Comparison of ENCODE assay signal across 26 cellular contexts in the genomic region with DNA sequence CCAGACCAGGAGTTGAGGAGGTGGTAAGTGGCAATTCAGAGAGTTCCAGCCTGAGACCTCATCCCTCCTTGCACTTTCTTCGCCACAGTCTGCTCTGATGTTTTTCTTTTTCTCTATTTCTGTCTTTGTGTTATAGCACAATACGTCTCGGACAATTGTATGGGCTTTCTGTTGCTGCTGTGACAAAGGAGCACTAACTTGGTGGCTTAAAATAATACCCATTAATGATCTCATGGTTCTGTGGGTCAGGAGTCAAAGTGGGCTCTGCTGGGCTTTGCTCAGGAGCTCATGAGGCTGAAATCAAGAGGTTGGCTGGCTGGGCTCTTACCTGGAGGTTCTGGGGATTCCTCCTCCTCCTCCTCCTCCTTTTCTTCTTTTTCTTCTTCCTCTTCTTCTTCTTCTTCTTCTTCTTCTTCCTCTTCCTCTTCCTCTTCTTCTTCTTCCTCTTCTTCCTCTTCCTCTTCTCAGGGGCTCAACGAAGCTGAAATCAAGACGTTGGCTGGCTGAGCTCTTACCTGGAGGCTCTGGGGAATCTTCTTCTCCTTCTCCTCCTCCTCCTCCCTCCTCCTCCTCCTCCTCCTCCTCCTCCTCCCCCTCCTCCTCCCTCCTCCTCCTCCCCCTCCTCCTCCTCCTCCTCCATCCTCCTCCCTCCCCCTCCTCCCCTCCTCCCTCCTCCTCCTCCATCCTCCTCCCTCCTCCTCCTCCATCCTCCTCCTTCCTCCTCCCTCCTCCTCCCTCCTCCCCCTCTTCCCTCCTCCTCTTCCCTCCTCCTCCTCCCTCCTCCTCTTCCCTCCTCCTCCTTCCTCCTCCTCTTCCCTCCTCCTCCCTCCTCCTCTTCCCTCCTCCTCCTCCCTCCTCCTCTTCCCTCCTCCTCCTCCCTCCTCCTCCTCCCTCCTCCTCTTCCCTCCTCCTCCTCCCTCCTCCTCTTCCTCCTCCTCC.
DNase-seq lines count a peak whose midpoint lies in the region; ATAC-seq, FAIRE-seq and TF ChIP-seq lines count a peak whose summit lies in the region.
"Had no signal": no experiment of that assay in that cellular context is flagged by ENCODE, and none has a peak within 500 bp of the region (broad histone marks: within the 10 kb centered on the region; RNA-seq: fewer than 3 reads in every experiment).

No MANE protein-coding gene starts in this region.

- no peaks in the 10 kb centered on the region for H3K9me2 ChIP-seq in Karpas-422 (replicated peaks; ENCODE audit: insufficient read depth, low read length)

- no peak for TF ChIP-seq CTCF in HepG2 (CRISPR knock-in tag; IDR thresholded peaks at IDR 0.05)
- no peak for TF ChIP-seq CTCF in right lobe of liver (IDR thresholded peaks at IDR 0.05)
- TF ChIP-seq CTCF in HEK293 (tag by site-specific recombination; IDR thresholded peaks at IDR 0.05), result no peak

- BruUV-seq in HepG2 (replicated peaks; lab: Mats Ljungman, UMichigan), result no TSS peak

- no peaks in the 10 kb centered on the region for H3K79me2 ChIP-seq in HepG2 (ENCODE audit: insufficient read depth, low read length)
- no peaks in the 10 kb centered on the region for H3K79me2 ChIP-seq in Karpas-422 (ENCODE audit: low read length)

- H3K9me3 ChIP-seq in HepG2 (ENCODE audit: low read length) (no peaks in the 10 kb centered on the region), right lobe of liver (no peaks in the 10 kb centered on the region), HEK293 (ENCODE audit: control insufficient read depth, insufficient read depth, low read depth, low read length) (no peaks in the 10 kb centered on the region), Karpas-422 (ENCODE audit: low read length) (no peaks in the 10 kb centered on the region)
- H3K9me3 ChIP-seq: BE2C, BLaER1 had no signal

- no peak for TF ChIP-seq RAD21 in HepG2 (CRISPR knock-in tag; IDR thresholded peaks at IDR 0.05)

- TF ChIP-seq EP300 in HepG2 (IDR thresholded peaks at IDR 0.05; ENCODE audit: low read depth in 2 of 2, low read length in 2 of 2) (no peak), HepG2 (CRISPR knock-in tag; IDR thresholded peaks at IDR 0.05; ENCODE audit: borderline replicate concordance) (no peak)

- FAIRE-seq in HepG2 (lab: Jason Lieb, UNC), result no peak
- FAIRE-seq: A204.1, GM12891, GM19239 had no signal

- H3K36me3 ChIP-seq in HepG2 (replicated peaks in 1 of 2; ENCODE audit: control insufficient read depth in 1 of 2, insufficient read depth in 2 of 2, low read length in 2 of 2), result no peaks in the 10 kb centered on the region
- no peaks in the 10 kb centered on the region for H3K36me3 ChIP-seq in right lobe of liver
- no peaks in the 10 kb centered on the region for H3K36me3 ChIP-seq in HEK293 (ENCODE audit: control insufficient read depth in 2 of 2, insufficient read depth in 1 of 2, low read length in 2 of 2)
- no peaks in the 10 kb centered on the region for H3K36me3 ChIP-seq in Karpas-422 (ENCODE audit: insufficient read depth, low read length)
- H3K36me3 ChIP-seq: BE2C, BLaER1 had no signal

- peaks cover 15% of the 10 kb centered on the region for H3K4me1 Mint-ChIP-seq in central memory CD8-positive, alpha-beta T cell
- H3K4me1 Mint-ChIP-seq: CD14-positive monocyte; CD4-positive, alpha-beta memory T cell; CD4-positive, CD25-positive, alpha-beta regulatory T cell had no signal

- H2AFZ ChIP-seq in HepG2 (ENCODE audit: low read length) (no peak overlapping the region), Karpas-422 (ENCODE audit: low read length) (no peak overlapping the region)

- POLR2A ChIA-PET in HepG2 (lab: Yijun Ruan, JAX) (no interaction called here), HEK293 (lab: Yijun Ruan, JAX) (no interaction called here)

- H3K4me3 Mint-ChIP-seq in central memory CD8-positive, alpha-beta T cell, result no peak overlapping the region
- H3K4me3 Mint-ChIP-seq: CD14-positive monocyte; CD4-positive, alpha-beta memory T cell; CD4-positive, CD25-positive, alpha-beta regulatory T cell; CD8-positive, alpha-beta memory T cell had no signal

- no peak for TF ChIP-seq POLR2A in HepG2 (IDR thresholded peaks at IDR 0.05; ENCODE audit: insufficient read depth in 1 of 2, low read depth in 2 of 2, low read length in 2 of 2)
- no peak for TF ChIP-seq POLR2A in right lobe of liver (IDR thresholded peaks at IDR 0.05)

- H3K27me3 Mint-ChIP-seq in central memory CD8-positive, alpha-beta T cell, result peaks cover 28% of the 10 kb centered on the region

- H3K4me2 ChIP-seq in HepG2 (ENCODE audit: low read depth, low read length) (no peak overlapping the region), Karpas-422 (ENCODE audit: low read depth, low read length, poor library complexity, severe bottlenecking) (no peak overlapping the region)
- H3K4me2 ChIP-seq: BLaER1 had no signal

- peaks cover 12% of the 10 kb centered on the region for H3K4me1 ChIP-seq in HepG2 (ENCODE audit: insufficient read depth, low read length)
- H3K4me1 ChIP-seq in right lobe of liver, result no peaks in the 10 kb centered on the region
- peaks cover 4% of the 10 kb centered on the region; the same call in 1 of the 2 replicates for H3K4me1 ChIP-seq in HEK293 (ENCODE audit: control insufficient read depth, insufficient read depth, low read length)
- H3K4me1 ChIP-seq in Karpas-422 (ENCODE audit: low read length), result no peaks in the 10 kb centered on the region
- H3K4me1 ChIP-seq: BE2C, BLaER1 had no signal

- H3K9ac ChIP-seq in HepG2 (ENCODE audit: insufficient read depth, low read depth, low read length) (no peak overlapping the region), Karpas-422 (ENCODE audit: low read length) (no peak overlapping the region)
- H3K9ac ChIP-seq: BLaER1 had no signal

- CTCF ChIA-PET in HepG2 (lab: Yijun Ruan, JAX; ENCODE audit: low intra/inter-chr PET ratio, low total read pairs), result no interaction called here
- CTCF ChIA-PET in HEK293 (lab: Yijun Ruan, JAX), result interaction anchor here (0.6 kb wide), 1 partner anchor 105 kb away, joined by 3 read pairs; no protein-coding TSS in a partner anchor

- peaks cover 3% of the 10 kb centered on the region for H3K36me3 Mint-ChIP-seq in central memory CD8-positive, alpha-beta T cell (ENCODE audit: insufficient read depth)
- H3K36me3 Mint-ChIP-seq: CD14-positive monocyte; CD4-positive, alpha-beta memory T cell; CD4-positive, CD25-positive, alpha-beta regulatory T cell; CD8-positive, alpha-beta memory T cell had no signal

- intact Hi-C loops in HepG2 (cut with micrococcal nuclease; ENCODE audit: unreplicated experiment), result no loop called here
- intact Hi-C loops in right lobe of liver (cut with DNase I), result no loop called here

- no peak overlapping the region for H3K4me3 ChIP-seq in HepG2 (replicated peaks in 1 of 3; ENCODE audit: insufficient read depth in 1 of 3, low read depth in 2 of 3, low read length in 3 of 3)
- H3K4me3 ChIP-seq in right lobe of liver, result no peak overlapping the region
- no peak overlapping the region for H3K4me3 ChIP-seq in HEK293 (ENCODE audit: low read depth, low read length)
- no peak overlapping the region for H3K4me3 ChIP-seq in Karpas-422 (ENCODE audit: low read length)
- H3K4me3 ChIP-seq: BLaER1 had no signal

- H4K20me1 ChIP-seq in HepG2 (ENCODE audit: insufficient read depth, low read length) (no peaks in the 10 kb centered on the region), Karpas-422 (ENCODE audit: insufficient read depth, low read depth, low read length) (no peaks in the 10 kb centered on the region)
- H4K20me1 ChIP-seq: BLaER1 had no signal

- peaks cover 8% of the 10 kb centered on the region for H3K9me3 Mint-ChIP-seq in central memory CD8-positive, alpha-beta T cell
- H3K9me3 Mint-ChIP-seq: CD8-positive, alpha-beta memory T cell had no signal

- DNase-seq in HepG2 (ENCODE audit: low spot score) (no peak), right lobe of liver (no peak), Karpas-422 (no peak), NCI-H1092 treated with DMSO at 0.1 percent for 48 hours (lab: John Stamatoyannopoulos, UW) (no peak), MV-4-11 (lab: John Stamatoyannopoulos, UW) (no peak)
- no peak for DNase-seq in central memory CD8-positive, alpha-beta T cell (ENCODE audit: low spot score in 2 of 2)
- DNase-seq: 8988T; ACHN; BE2C; C1 segment of cervical spinal cord; CD4-positive, alpha-beta memory T cell; CD4-positive, CD25-positive, alpha-beta regulatory T cell; CD8-positive, alpha-beta memory T cell; COR-L47; DMS153; DMS53; DMS79; DND-41; EL; GDM1 had no signal

- in situ Hi-C loops in HepG2 (cut with HindIII; ENCODE audit: extremely low pct_ligation_motif_present, low pct_unique_long_range_greater_than_20kb), result no loop called here

- H3K27ac ChIP-seq in HepG2 (ENCODE audit: extremely low read length, insufficient read depth, low read length), result no peak overlapping the region
- no peak overlapping the region for H3K27ac ChIP-seq in right lobe of liver
- no peak overlapping the region; the same call in 1 of the 2 replicates for H3K27ac ChIP-seq in HEK293 (ENCODE audit: extremely low read depth, low read depth, low read length)
- no peak overlapping the region for H3K27ac ChIP-seq in Karpas-422 (ENCODE audit: low read length)
- H3K27ac ChIP-seq: BLaER1 had no signal

- peak overlapping the region; percentile 86 for H3K27ac Mint-ChIP-seq in central memory CD8-positive, alpha-beta T cell (ENCODE audit: low read depth)
- H3K27ac Mint-ChIP-seq: CD4-positive, alpha-beta memory T cell had no signal

- 34% methylated on average over 5 of the region's 5 CpGs for WGBS in HepG2 (ENCODE audit: low lambda C conversion rate)
- WGBS in right lobe of liver (ENCODE audit: insufficient coverage, low coverage, low lambda C conversion rate, missing lambda C conversion rate), result 79% methylated on average over 5 of the region's 5 CpGs

- H3K27me3 ChIP-seq in HepG2 (ENCODE audit: control insufficient read depth in 1 of 2, insufficient read depth in 2 of 2, low read length in 2 of 2), result no peaks in the 10 kb centered on the region; a peak in 1 of 5 replicates
- no peaks in the 10 kb centered on the region for H3K27me3 ChIP-seq in right lobe of liver
- H3K27me3 ChIP-seq in Karpas-422 (ENCODE audit: low read length), result no peaks in the 10 kb centered on the region
- H3K27me3 ChIP-seq: BE2C, BLaER1 had no signal

- ATAC-seq in HepG2 (no peak), right lobe of liver (no peak)
- ATAC-seq in central memory CD8-positive, alpha-beta T cell (replicated peaks; ENCODE audit: extremely low read depth, poor library complexity, severe bottlenecking), result no peak

TF ChIP-seq in HepG2, 621 proteins besides CTCF, POLR2A, EP300 and RAD21 (continues in another document):
- peak; percentile 60 for TF ChIP-seq HNRNPK (IDR thresholded peaks at IDR 0.05; ENCODE audit: low read depth, low read length, poor library complexity, severe bottlenecking)

TF ChIP-seq in HEK293, 187 proteins besides CTCF, POLR2A, EP300 and RAD21 (continues in another document):
- TF ChIP-seq KLF16 (tag by site-specific recombination; IDR thresholded peaks at IDR 0.05), result no peak
